ENCODE assay signal across 8 cellular contexts in the genomic region with DNA sequence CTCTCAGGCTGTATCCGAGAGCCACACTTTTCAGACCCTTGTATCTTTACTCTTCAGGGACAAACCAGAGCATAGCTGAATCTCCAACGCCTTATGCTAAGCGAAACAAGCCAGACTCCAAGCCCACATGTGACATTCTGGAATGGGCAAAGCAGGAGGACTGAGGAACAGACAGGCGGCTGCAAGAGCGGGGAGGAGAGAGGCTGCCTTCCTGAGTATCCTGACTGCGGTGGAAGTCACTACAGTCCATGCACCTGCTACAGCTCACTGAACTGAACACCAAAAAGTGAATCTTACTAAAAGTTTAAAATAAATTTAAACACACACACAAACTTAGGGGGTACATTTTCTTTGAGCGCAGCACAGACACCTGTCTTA. TPM values are rescaled to one million over a fixed set of nuclear protein-coding genes. Genes with fewer than 3 reads are reported as not detected.
A peak's percentile ranks its signal among the peaks of the same experiment; 100 is the strongest.
DNase-seq lines count a peak whose midpoint lies in the region; ATAC-seq and TF ChIP-seq lines count a peak whose summit lies in the region.

No MANE protein-coding gene starts in this region.

- peaks cover 5 to 19% of the 10 kb centered on the region in 2 donors for H3K4me1 ChIP-seq in thoracic aorta (ENCODE audit: control insufficient read depth in 1 of 2, low read depth in 2 of 2)

- no peaks in the 10 kb centered on the region for H3K27me3 ChIP-seq in thoracic aorta (replicated peaks; ENCODE audit: insufficient read depth)

- CTCF ChIA-PET in activated CD8-positive, alpha-beta memory T cell treated with anti-CD3 and anti-CD28 coated beads, Interleukin-2, amount 10 ng/mL, durations not matched to agents 7 days and 5 days (lab: Charles Lee): no interaction called here

- H3K4me1 Mint-ChIP-seq in activated CD8-positive, alpha-beta memory T cell treated with anti-CD3 and anti-CD28 coated beads, Interleukin-2, amount 10 ng/mL, durations not matched to agents 7 days and 5 days: peaks cover 21% of the 10 kb centered on the region
- peaks cover 18% of the 10 kb centered on the region for H3K4me1 Mint-ChIP-seq in activated T-helper 2 cell treated with anti-CD3 and anti-CD28 coated beads, Interferon-gamma antibody, Interleukin-2, Interleukin-4, amounts not matched to agents 10 μg/mL and 5 μg/mL and 100 μg/mL, durations not matched to agents 14 hours and 24 hours and 36 hours (ENCODE audit: low read depth)

- intact Hi-C loops in activated T-helper 2 cell treated with anti-CD3 and anti-CD28 coated beads, Interferon-gamma antibody, Interleukin-2, Interleukin-4, amounts not matched to agents 10 μg/mL and 5 μg/mL and 100 μg/mL, durations not matched to agents 14 hours and 24 hours and 36 hours (cut with micrococcal nuclease): no loop called here

- H3K4me3 Mint-ChIP-seq in activated CD8-positive, alpha-beta memory T cell treated with anti-CD3 and anti-CD28 coated beads, Interleukin-2, amount 10 ng/mL, durations not matched to agents 7 days and 5 days: peak overlapping the region; percentile 80
- H3K4me3 Mint-ChIP-seq in activated T-helper 2 cell treated with anti-CD3 and anti-CD28 coated beads, Interferon-gamma antibody, Interleukin-2, Interleukin-4, amounts not matched to agents 10 μg/mL and 5 μg/mL and 100 μg/mL, durations not matched to agents 14 hours and 24 hours and 36 hours (ENCODE audit: low read depth): peak overlapping the region; percentile 87

- no peaks in the 10 kb centered on the region for H3K9me3 Mint-ChIP-seq in activated CD8-positive, alpha-beta memory T cell treated with anti-CD3 and anti-CD28 coated beads, Interleukin-2, amount 10 ng/mL, durations not matched to agents 7 days and 5 days (ENCODE audit: low read depth)
- H3K9me3 Mint-ChIP-seq in activated T-helper 2 cell treated with anti-CD3 and anti-CD28 coated beads, Interferon-gamma antibody, Interleukin-2, Interleukin-4, amounts not matched to agents 10 μg/mL and 5 μg/mL and 100 μg/mL, durations not matched to agents 14 hours and 24 hours and 36 hours: no peaks in the 10 kb centered on the region

- H3K36me3 ChIP-seq in thoracic aorta: no peaks in the 10 kb centered on the region

- DNase-seq in activated CD8-positive, alpha-beta memory T cell treated with anti-CD3 and anti-CD28 coated beads, Interleukin-2, amount 10 ng/mL, durations not matched to agents 7 days and 5 days: no peak
- DNase-seq in activated CD8-positive, alpha-beta memory T cell treated with anti-CD3 and anti-CD28 coated beads, Interleukin-2, amount 50 U/mL, for 4 hours: no peak
- DNase-seq in activated T-helper 2 cell treated with anti-CD3 and anti-CD28 coated beads, Interferon-gamma antibody, Interleukin-2, Interleukin-4, amounts not matched to agents 10 μg/mL and 5 μg/mL and 100 μg/mL, durations not matched to agents 14 hours and 24 hours and 36 hours (ENCODE audit: low spot score): no peak
- DNase-seq in islet precursor cell: peak; percentile 50
- no peak for DNase-seq in thoracic aorta (ENCODE audit: low spot score)

- peak overlapping the region; percentile 96 for H3K4me3 ChIP-seq in thoracic aorta

- no peak for TF ChIP-seq CTCF in thoracic aorta (IDR thresholded peaks at IDR 0.05)

- H3K27ac ChIP-seq in thoracic aorta: no peak overlapping the region

- peaks cover 31% of the 10 kb centered on the region for H3K27me3 Mint-ChIP-seq in activated CD8-positive, alpha-beta memory T cell treated with anti-CD3 and anti-CD28 coated beads, Interleukin-2, amount 10 ng/mL, durations not matched to agents 7 days and 5 days
- peaks cover 24% of the 10 kb centered on the region for H3K27me3 Mint-ChIP-seq in activated T-helper 2 cell treated with anti-CD3 and anti-CD28 coated beads, Interferon-gamma antibody, Interleukin-2, Interleukin-4, amounts not matched to agents 10 μg/mL and 5 μg/mL and 100 μg/mL, durations not matched to agents 14 hours and 24 hours and 36 hours (ENCODE audit: low read depth)

- no peak for ATAC-seq in activated CD8-positive, alpha-beta memory T cell treated with anti-CD3 and anti-CD28 coated beads, Interleukin-2, amount 10 ng/mL, durations not matched to agents 7 days and 5 days
- ATAC-seq in thoracic aorta (ENCODE audit: insufficient number of reproducible peaks, low FRiP score, low read depth): no peak
- no peak for ATAC-seq in HG03378 (IDR thresholded peaks at IDR 0.05; ENCODE audit: unreplicated experiment)
- ATAC-seq in GM21619 (IDR thresholded peaks at IDR 0.05; ENCODE audit: unreplicated experiment): no peak
- ATAC-seq in HG03521 (IDR thresholded peaks at IDR 0.05; ENCODE audit: unreplicated experiment): no peak

- H3K36me3 Mint-ChIP-seq in activated CD8-positive, alpha-beta memory T cell treated with anti-CD3 and anti-CD28 coated beads, Interleukin-2, amount 10 ng/mL, durations not matched to agents 7 days and 5 days: no peaks in the 10 kb centered on the region
- H3K36me3 Mint-ChIP-seq in activated T-helper 2 cell treated with anti-CD3 and anti-CD28 coated beads, Interferon-gamma antibody, Interleukin-2, Interleukin-4, amounts not matched to agents 10 μg/mL and 5 μg/mL and 100 μg/mL, durations not matched to agents 14 hours and 24 hours and 36 hours (ENCODE audit: low read depth): no peaks in the 10 kb centered on the region

- no peaks in the 10 kb centered on the region for H3K9me3 ChIP-seq in thoracic aorta

- H3K27ac Mint-ChIP-seq in activated CD8-positive, alpha-beta memory T cell treated with anti-CD3 and anti-CD28 coated beads, Interleukin-2, amount 10 ng/mL, durations not matched to agents 7 days and 5 days: no peak overlapping the region
- no peak overlapping the region for H3K27ac Mint-ChIP-seq in activated T-helper 2 cell treated with anti-CD3 and anti-CD28 coated beads, Interferon-gamma antibody, Interleukin-2, Interleukin-4, amounts not matched to agents 10 μg/mL and 5 μg/mL and 100 μg/mL, durations not matched to agents 14 hours and 24 hours and 36 hours

RNA-seq across cellular contexts. Expression of gene CYFIP1, which starts 1.5 kb away (rescaled TPM):
- 10 to 100 TPM; 12.3 to 21.2 TPM for total RNA-seq in activated CD8-positive, alpha-beta memory T cell treated with anti-CD3 and anti-CD28 coated beads, Interleukin-2, amount 10 ng/mL, durations not matched to agents 7 days and 5 days
- 52.7 and 53.1 TPM in 2 replicates for total RNA-seq in activated T-helper 2 cell treated with anti-CD3 and anti-CD28 coated beads, Interferon-gamma antibody, Interleukin-2, Interleukin-4, amounts not matched to agents 10 μg/mL and 5 μg/mL and 100 μg/mL, durations not matched to agents 14 hours and 24 hours and 36 hours
- total RNA-seq in thoracic aorta: 100 to 1,000 TPM; 112 to 150 TPM
